3 cellular contexts compared by ENCODE assay signal in the genomic region with DNA sequence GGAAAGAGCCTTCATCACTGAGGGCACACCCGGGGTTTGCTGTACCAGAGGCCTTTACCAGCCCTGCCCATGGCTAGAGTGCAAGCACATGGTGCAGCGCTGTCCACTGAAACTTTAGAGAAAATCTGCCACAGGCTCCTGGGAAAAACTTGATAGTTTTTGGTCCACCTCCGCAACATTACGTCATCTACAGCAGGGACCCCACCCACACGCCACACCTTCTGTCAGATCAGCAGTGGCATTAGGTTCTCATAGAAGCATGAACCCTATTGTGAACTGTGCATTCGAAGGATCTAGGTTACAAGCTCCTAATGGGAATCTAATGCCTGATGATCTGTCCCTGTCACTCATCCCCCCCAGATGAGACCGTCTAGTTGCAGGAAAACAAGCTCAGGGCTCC.
A peak's percentile ranks its signal among the peaks of the same experiment; 100 is the strongest.
TF ChIP-seq lines count a peak whose summit lies in the region.

No MANE protein-coding gene starts in this region.

TF ChIP-seq in HepG2, 621 proteins besides CTCF, POLR2A, EP300 and RAD21:
- TF ChIP-seq, protein P1, sequence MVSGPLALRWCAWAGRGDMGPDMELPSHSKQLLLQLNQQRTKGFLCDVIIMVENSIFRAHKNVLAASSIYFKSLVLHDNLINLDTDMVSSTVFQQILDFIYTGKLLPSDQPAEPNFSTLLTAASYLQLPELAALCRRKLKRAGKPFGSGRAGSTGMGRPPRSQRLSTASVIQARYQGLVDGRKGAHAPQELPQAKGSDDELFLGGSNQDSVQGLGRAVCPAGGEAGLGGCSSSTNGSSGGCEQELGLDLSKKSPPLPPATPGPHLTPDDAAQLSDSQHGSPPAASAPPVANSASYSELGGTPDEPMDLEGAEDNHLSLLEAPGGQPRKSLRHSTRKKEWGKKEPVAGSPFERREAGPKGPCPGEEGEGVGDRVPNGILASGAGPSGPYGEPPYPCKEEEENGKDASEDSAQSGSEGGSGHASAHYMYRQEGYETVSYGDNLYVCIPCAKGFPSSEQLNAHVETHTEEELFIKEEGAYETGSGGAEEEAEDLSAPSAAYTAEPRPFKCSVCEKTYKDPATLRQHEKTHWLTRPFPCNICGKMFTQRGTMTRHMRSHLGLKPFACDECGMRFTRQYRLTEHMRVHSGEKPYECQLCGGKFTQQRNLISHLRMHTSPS (CRISPR knock-in tag; IDR thresholded peaks at IDR 0.05; ENCODE audit: low read depth) = no peak
- TF ChIP-seq ATF7 (IDR thresholded peaks at IDR 0.05) (peak; percentile 86), ATF7 (CRISPR knock-in tag; IDR thresholded peaks at IDR 0.05) (no peak)
TF ChIP-seq in HepG2: peak in this region for 1.

TF ChIP-seq in HEK293, 187 proteins besides CTCF, POLR2A, EP300 and RAD21:
- TF ChIP-seq, protein P2, sequence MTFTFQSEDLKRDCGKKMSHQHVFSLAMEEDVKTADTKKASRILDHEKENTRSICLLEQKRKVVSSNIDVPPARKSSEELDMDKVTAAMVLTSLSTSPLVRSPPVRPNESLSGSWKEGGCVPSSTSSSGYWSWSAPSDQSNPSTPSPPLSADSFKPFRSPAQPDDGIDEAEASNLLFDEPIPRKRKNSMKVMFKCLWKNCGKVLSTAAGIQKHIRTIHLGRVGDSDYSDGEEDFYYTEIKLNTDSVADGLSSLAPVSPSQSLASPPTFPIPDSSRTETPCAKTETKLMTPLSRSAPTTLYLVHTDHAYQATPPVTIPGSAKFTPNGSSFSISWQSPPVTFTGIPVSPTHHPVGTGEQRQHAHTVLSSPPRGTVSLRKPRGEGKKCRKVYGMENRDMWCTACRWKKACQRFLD (tag by site-specific recombination; IDR thresholded peaks at IDR 0.05) = no peak
- TF ChIP-seq ZFHX2 (tag by site-specific recombination; conservative IDR thresholded peaks at IDR 0.05) = peak; percentile 49
- no peak for TF ChIP-seq KLF8 (tag by site-specific recombination; IDR thresholded peaks at IDR 0.05)
- peak; percentile 36; the same call in 1 of the 2 replicates for TF ChIP-seq KLF1 (tag by site-specific recombination; IDR thresholded peaks at IDR 0.05)
- TF ChIP-seq EGR2 (tag by site-specific recombination; IDR thresholded peaks at IDR 0.05; ENCODE audit: low read depth) = peak; percentile 60
TF ChIP-seq in HEK293: peak in this region for 3.

TF ChIP-seq in K562, 482 proteins besides CTCF, POLR2A, EP300 and RAD21:
- peak; percentile 30 for TF ChIP-seq ATF3 (IDR thresholded peaks at IDR 0.05)
- no peak for TF ChIP-seq ATF3 (CRISPR knock-in tag; conservative IDR thresholded peaks at IDR 0.05)
- no peak for TF ChIP-seq ARID1B (IDR thresholded peaks at IDR 0.05)
- TF ChIP-seq ATF7 (IDR thresholded peaks at IDR 0.05) = peak; percentile 37; the same call in 1 of the 2 replicates
- TF ChIP-seq, protein P3, sequence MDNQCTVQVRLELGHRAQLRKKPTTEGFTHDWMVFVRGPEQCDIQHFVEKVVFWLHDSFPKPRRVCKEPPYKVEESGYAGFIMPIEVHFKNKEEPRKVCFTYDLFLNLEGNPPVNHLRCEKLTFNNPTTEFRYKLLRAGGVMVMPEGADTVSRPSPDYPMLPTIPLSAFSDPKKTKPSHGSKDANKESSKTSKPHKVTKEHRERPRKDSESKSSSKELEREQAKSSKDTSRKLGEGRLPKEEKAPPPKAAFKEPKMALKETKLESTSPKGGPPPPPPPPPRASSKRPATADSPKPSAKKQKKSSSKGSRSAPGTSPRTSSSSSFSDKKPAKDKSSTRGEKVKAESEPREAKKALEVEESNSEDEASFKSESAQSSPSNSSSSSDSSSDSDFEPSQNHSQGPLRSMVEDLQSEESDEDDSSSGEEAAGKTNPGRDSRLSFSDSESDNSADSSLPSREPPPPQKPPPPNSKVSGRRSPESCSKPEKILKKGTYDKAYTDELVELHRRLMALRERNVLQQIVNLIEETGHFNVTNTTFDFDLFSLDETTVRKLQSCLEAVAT (IDR thresholded peaks at IDR 0.05) = no peak
- no peak for TF ChIP-seq MXD1 (CRISPR knock-in tag; IDR thresholded peaks at IDR 0.05; ENCODE audit: borderline replicate concordance, poor library complexity, severe bottlenecking)
